In the genomic region with DNA sequence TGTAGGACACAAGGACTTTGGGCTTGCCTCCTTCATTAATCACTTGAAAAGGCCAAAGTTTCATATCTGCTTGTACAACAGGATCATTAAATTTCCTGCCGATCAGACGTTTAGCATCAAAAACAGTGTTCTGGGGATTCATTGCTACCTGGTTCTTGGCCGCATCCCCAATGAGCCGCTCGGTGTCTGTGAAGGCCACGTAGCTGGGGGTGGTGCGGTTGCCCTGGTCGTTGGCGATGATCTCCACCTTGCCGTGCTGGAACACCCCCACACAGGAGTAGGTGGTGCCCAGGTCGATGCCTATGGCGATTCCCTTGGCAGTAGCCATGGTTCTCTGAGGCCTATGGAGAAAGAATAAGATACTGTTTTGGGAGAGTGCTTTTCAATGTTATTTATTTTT, we compare ENCODE assay signal across 20 cellular contexts. TPM values are rescaled to one million over a fixed set of nuclear protein-coding genes. Genes with fewer than 3 reads are reported as not detected.
A peak's percentile ranks its signal among the peaks of the same experiment; 100 is the strongest.
DNase-seq lines count a peak whose midpoint lies in the region; ATAC-seq and TF ChIP-seq lines count a peak whose summit lies in the region.
"Had no signal": no experiment of that assay in that cellular context is flagged by ENCODE, and none has a peak within 500 bp of the region (broad histone marks: within the 10 kb centered on the region; RNA-seq: fewer than 3 reads in every experiment).

No MANE protein-coding gene starts in this region.

- DNase-seq in activated naive CD8-positive, alpha-beta T cell treated with anti-CD3 and anti-CD28 coated beads, Interleukin-2, amount 50 U/mL, for 24 hours, result no peak
- DNase-seq in activated naive CD8-positive, alpha-beta T cell treated with anti-CD3 and anti-CD28 coated beads for 36 hours, result no peak
- DNase-seq in H9 (no peak), vagina (ENCODE audit: extremely low spot score in 2 of 2) (no peak), hippocampal formation (lab: John Stamatoyannopoulos, UW) (no peak)
- DNase-seq in activated CD4-positive, alpha-beta memory T cell treated with anti-CD3 and anti-CD28 coated beads, Interleukin-2, amount 10 ng/mL, durations not matched to agents 7 days and 5 days, result no peak
- DNase-seq: ACHN, C1 segment of cervical spinal cord, COR-L47, DMS 273 treated with DMSO at 0.1 percent for 48 hours, GM23248, HCEC 1CT, KG1, NCI-H1417 treated with DMSO at 0.1 percent for 48 hours, NCI-H1930, NCI-H345, NCI-H524 treated with DMSO at 0.1 percent for 48 hours, PC-3, RPMI8226 had no signal

- no peak overlapping the region for H2BK12ac ChIP-seq in H9 (ENCODE audit: insufficient read length, low read depth, low read length)

- CTCF ChIA-PET in activated CD4-positive, alpha-beta memory T cell treated with anti-CD3 and anti-CD28 coated beads, Interleukin-2, amount 10 ng/mL, durations not matched to agents 7 days and 5 days (lab: Charles Lee), result interaction anchor here (2.9 kb wide), 1 partner anchor 15 kb away, joined by 14 read pairs; a partner anchor contains a TSS

- H3K9me3 Mint-ChIP-seq in activated naive CD8-positive, alpha-beta T cell treated with anti-CD3 and anti-CD28 coated beads, Interleukin-2, amount 50 U/mL, for 24 hours, result no peaks in the 10 kb centered on the region
- H3K9me3 Mint-ChIP-seq in activated naive CD8-positive, alpha-beta T cell treated with anti-CD3 and anti-CD28 coated beads for 36 hours, result no peaks in the 10 kb centered on the region
- peaks cover 3 to 4% of the 10 kb centered on the region in 2 experiments; a peak in 3 of 5 replicates for H3K9me3 Mint-ChIP-seq in H9
- no peaks in the 10 kb centered on the region for H3K9me3 Mint-ChIP-seq in activated CD4-positive, alpha-beta memory T cell treated with anti-CD3 and anti-CD28 coated beads, Interleukin-2, amount 10 ng/mL, durations not matched to agents 7 days and 5 days

- H3K27ac ChIP-seq in H9 (ENCODE audit: insufficient read length, low read depth, low read length) (no peak overlapping the region), vagina (peak overlapping the region; percentile 100)
- H3K27ac ChIP-seq: GM23248 had no signal

- H3K23ac ChIP-seq in H9 (ENCODE audit: insufficient read length, low read depth, low read length), result no peak overlapping the region

- H3K9me3 ChIP-seq in H9 (ENCODE audit: control insufficient read depth, low read depth, low read length) (no peaks in the 10 kb centered on the region), vagina (no peaks in the 10 kb centered on the region)

- no peak overlapping the region for H2BK20ac ChIP-seq in H9 (ENCODE audit: low read depth, low read length, poor library complexity, severe bottlenecking)

- no peak overlapping the region for H2AK5ac ChIP-seq in H9 (ENCODE audit: insufficient read length, low read length)

- H3K27ac Mint-ChIP-seq in activated naive CD8-positive, alpha-beta T cell treated with anti-CD3 and anti-CD28 coated beads, Interleukin-2, amount 50 U/mL, for 24 hours, result peak overlapping the region; percentile 11
- no peak overlapping the region for H3K27ac Mint-ChIP-seq in activated naive CD8-positive, alpha-beta T cell treated with anti-CD3 and anti-CD28 coated beads for 36 hours
- no peak overlapping the region for H3K27ac Mint-ChIP-seq in H9
- H3K27ac Mint-ChIP-seq in activated CD4-positive, alpha-beta memory T cell treated with anti-CD3 and anti-CD28 coated beads, Interleukin-2, amount 10 ng/mL, durations not matched to agents 7 days and 5 days, result peak overlapping the region; percentile 96

- H3K4me2 ChIP-seq in H9 (ENCODE audit: insufficient read depth, insufficient read length, low read length), result no peak overlapping the region

- no peak overlapping the region for H3K18ac ChIP-seq in H9 (ENCODE audit: insufficient read length, low read depth, low read length)

- H3K27me3 Mint-ChIP-seq in activated naive CD8-positive, alpha-beta T cell treated with anti-CD3 and anti-CD28 coated beads, Interleukin-2, amount 50 U/mL, for 24 hours, result no peaks in the 10 kb centered on the region
- H3K27me3 Mint-ChIP-seq in activated naive CD8-positive, alpha-beta T cell treated with anti-CD3 and anti-CD28 coated beads for 36 hours, result no peaks in the 10 kb centered on the region
- 0 out of 2 replicates have a peak, but pooled peaks cover 2% of the 10 kb centered on the region for H3K27me3 Mint-ChIP-seq in H9 (ENCODE audit: low read depth)
- H3K27me3 Mint-ChIP-seq in activated CD4-positive, alpha-beta memory T cell treated with anti-CD3 and anti-CD28 coated beads, Interleukin-2, amount 10 ng/mL, durations not matched to agents 7 days and 5 days, result no peaks in the 10 kb centered on the region

- H2AFZ ChIP-seq in H9 (ENCODE audit: low read length), result no peak overlapping the region
- H2AFZ ChIP-seq: GM23248 had no signal

- H3K4ac ChIP-seq in H9 (ENCODE audit: low read depth, low read length), result no peak overlapping the region

- peaks cover 5% of the 10 kb centered on the region for H3K23me2 ChIP-seq in H9 (ENCODE audit: insufficient read length, low read depth, low read length, poor library complexity, severe bottlenecking)

- H3K36me3 Mint-ChIP-seq in activated naive CD8-positive, alpha-beta T cell treated with anti-CD3 and anti-CD28 coated beads, Interleukin-2, amount 50 U/mL, for 24 hours (ENCODE audit: low read depth), result peaks cover 2% of the 10 kb centered on the region
- H3K36me3 Mint-ChIP-seq in activated naive CD8-positive, alpha-beta T cell treated with anti-CD3 and anti-CD28 coated beads for 36 hours, result no peaks in the 10 kb centered on the region
- H3K36me3 Mint-ChIP-seq in H9 (ENCODE audit: insufficient read depth in 1 of 3, low read depth in 3 of 3), result peaks cover 0 to 3% (median 2%) of the 10 kb centered on the region in 3 experiments; a peak in 2 of 7 replicates
- peaks cover 13% of the 10 kb centered on the region for H3K36me3 Mint-ChIP-seq in activated CD4-positive, alpha-beta memory T cell treated with anti-CD3 and anti-CD28 coated beads, Interleukin-2, amount 10 ng/mL, durations not matched to agents 7 days and 5 days (ENCODE audit: low read depth)

- H4K8ac ChIP-seq in H9 (replicated peaks; ENCODE audit: insufficient read length, low read depth, low read length), result no peak overlapping the region

- H3K79me1 ChIP-seq in H9 (ENCODE audit: insufficient read depth, low read depth, low read length, poor library complexity, severe bottlenecking), result no peaks in the 10 kb centered on the region

- H4K91ac ChIP-seq in H9 (ENCODE audit: insufficient read length, low read depth, low read length), result peak overlapping the region; percentile 28

- TF ChIP-seq CTCF in H9 (conservative IDR thresholded peaks at IDR 0.05) (no peak), vagina (IDR thresholded peaks at IDR 0.05) (no peak)

- no peak overlapping the region for H3K56ac ChIP-seq in H9 (ENCODE audit: insufficient read length, low read depth, low read length)

- no peak overlapping the region for H3K4me3 Mint-ChIP-seq in activated naive CD8-positive, alpha-beta T cell treated with anti-CD3 and anti-CD28 coated beads, Interleukin-2, amount 50 U/mL, for 24 hours
- H3K4me3 Mint-ChIP-seq in activated naive CD8-positive, alpha-beta T cell treated with anti-CD3 and anti-CD28 coated beads for 36 hours, result no peak overlapping the region
- H3K4me3 Mint-ChIP-seq in H9, result no peak overlapping the region
- no peak overlapping the region for H3K4me3 Mint-ChIP-seq in activated CD4-positive, alpha-beta memory T cell treated with anti-CD3 and anti-CD28 coated beads, Interleukin-2, amount 10 ng/mL, durations not matched to agents 7 days and 5 days

- H3K27me3 ChIP-seq in H9 (ENCODE audit: insufficient read depth, low read length), result no peaks in the 10 kb centered on the region
- H3K27me3 ChIP-seq in vagina, result no peaks in the 10 kb centered on the region

- intact Hi-C loops in vagina (cut with DNase I), result loop anchor here (5.0 kb wide), 1 partner anchor 74 kb away; a partner anchor contains a TSS

- no peak overlapping the region for H3T11ph ChIP-seq in H9 (ENCODE audit: low read length)

- H4K5ac ChIP-seq in H9 (ENCODE audit: insufficient read length, low read depth, low read length), result no peak overlapping the region

- TF ChIP-seq POLR2A in vagina (IDR thresholded peaks at IDR 0.05), result no peak
- no peak for TF ChIP-seq POLR2A in GM18505 (IDR thresholded peaks at IDR 0.05; ENCODE audit: borderline replicate concordance, extremely low read depth, insufficient read depth, insufficient read length)

- no peaks in the 10 kb centered on the region for H3K4me1 ChIP-seq in H9 (ENCODE audit: insufficient read depth, low read length)
- H3K4me1 ChIP-seq in vagina, result peaks cover 22% of the 10 kb centered on the region

- WGBS in H9 (ENCODE audit: extremely low coverage, insufficient read length, low lambda C conversion rate), result no CpG with 5 or more reads among the region's 12 CpGs

- no peak overlapping the region for H2BK15ac ChIP-seq in H9 (ENCODE audit: low read depth, low read length)

- no peaks in the 10 kb centered on the region for H3K36me3 ChIP-seq in vagina

- POLR2A ChIA-PET in activated CD4-positive, alpha-beta memory T cell treated with anti-CD3 and anti-CD28 coated beads, Interleukin-2, amount 10 ng/mL, durations not matched to agents 7 days and 5 days (lab: Charles Lee), result interaction anchor here (0.7 to 5.6 kb wide), 9 partner anchors 8 to 160 kb away, joined by 3 to 98 read pairs (median 10); a partner anchor contains a TSS

- peaks cover 36% of the 10 kb centered on the region for H3K4me1 Mint-ChIP-seq in activated naive CD8-positive, alpha-beta T cell treated with anti-CD3 and anti-CD28 coated beads, Interleukin-2, amount 50 U/mL, for 24 hours
- peaks cover 22% of the 10 kb centered on the region for H3K4me1 Mint-ChIP-seq in activated naive CD8-positive, alpha-beta T cell treated with anti-CD3 and anti-CD28 coated beads for 36 hours
- H3K4me1 Mint-ChIP-seq in H9, result peaks cover 7 to 9% of the 10 kb centered on the region in 2 experiments
- peaks cover 41% of the 10 kb centered on the region for H3K4me1 Mint-ChIP-seq in activated CD4-positive, alpha-beta memory T cell treated with anti-CD3 and anti-CD28 coated beads, Interleukin-2, amount 10 ng/mL, durations not matched to agents 7 days and 5 days

- H4K20me1 ChIP-seq in H9 (ENCODE audit: control insufficient read depth, insufficient read depth, insufficient read length), result no peaks in the 10 kb centered on the region

- no peak overlapping the region for H2BK120ac ChIP-seq in H9 (ENCODE audit: low read depth, low read length, poor library complexity, severe bottlenecking)

- no peak overlapping the region for H3K4me3 ChIP-seq in vagina
- H3K4me3 ChIP-seq: GM23248 had no signal

- ATAC-seq in activated naive CD8-positive, alpha-beta T cell treated with anti-CD3 and anti-CD28 coated beads, Interleukin-2, amount 50 U/mL, for 24 hours, result no peak
- no peak for ATAC-seq in GM18505 (IDR thresholded peaks at IDR 0.05; ENCODE audit: unreplicated experiment)
- ATAC-seq: PC-3 had no signal

- no peak overlapping the region for H3K14ac ChIP-seq in H9 (ENCODE audit: insufficient read depth, low read length)

- H2BK5ac ChIP-seq in H9 (ENCODE audit: insufficient read length, low read length), result no peak overlapping the region

- no peak overlapping the region for H3K9ac ChIP-seq in H9 (ENCODE audit: extremely low read depth, insufficient read length, low read length)
- H3K9ac ChIP-seq: GM23248 had no signal

- no peaks in the 10 kb centered on the region for H3K79me2 ChIP-seq in H9 (ENCODE audit: insufficient read depth, low read length)

RNA-seq across cellular contexts. Expression of a gene that starts 3.4 kb away (rescaled TPM):
- total RNA-seq in activated naive CD8-positive, alpha-beta T cell treated with anti-CD3 and anti-CD28 coated beads for 36 hours, result 1 to 10 TPM; 1.2 to 1.5 TPM
- total RNA-seq in H9 (2021) (1.6 and 2.5 TPM in 2 replicates), vagina (0.98 TPM)
- 1 to 10 TPM; 2.8 to 3.0 TPM for total RNA-seq in activated CD4-positive, alpha-beta memory T cell treated with anti-CD3 and anti-CD28 coated beads, Interleukin-2, amount 10 ng/mL, durations not matched to agents 7 days and 5 days

RNA-seq across cellular contexts. Expression of a gene that starts 3.7 kb away (rescaled TPM):
- 10 to 100 TPM; 24.3 to 24.8 TPM for total RNA-seq in activated naive CD8-positive, alpha-beta T cell treated with anti-CD3 and anti-CD28 coated beads for 36 hours
- total RNA-seq in H9 (2021) (51.2 and 51.7 TPM in 2 replicates), vagina (345 TPM)
- total RNA-seq in activated CD4-positive, alpha-beta memory T cell treated with anti-CD3 and anti-CD28 coated beads, Interleukin-2, amount 10 ng/mL, durations not matched to agents 7 days and 5 days, result 100 to 1,000 TPM; 147 to 151 TPM

RNA-seq across cellular contexts. Expression of a gene that starts 4.9 kb away (rescaled TPM):
- total RNA-seq in activated naive CD8-positive, alpha-beta T cell treated with anti-CD3 and anti-CD28 coated beads for 36 hours, result 100 to 1,000 TPM; 145 TPM
- total RNA-seq in H9 (2021) (114 and 123 TPM in 2 replicates), vagina (51.6 TPM)
- 100 to 1,000 TPM; 100 to 108 TPM for total RNA-seq in activated CD4-positive, alpha-beta memory T cell treated with anti-CD3 and anti-CD28 coated beads, Interleukin-2, amount 10 ng/mL, durations not matched to agents 7 days and 5 days

RNA-seq across cellular contexts. Expression of a gene that starts 15.9 kb away (rescaled TPM):
- total RNA-seq in activated naive CD8-positive, alpha-beta T cell treated with anti-CD3 and anti-CD28 coated beads for 36 hours, result 10 to 100 TPM; 21.6 to 24.3 TPM
- total RNA-seq in H9 (2021), result 85.1 and 90.5 TPM in 2 replicates
- 10 to 100 TPM; 60.6 to 62.6 TPM for total RNA-seq in activated CD4-positive, alpha-beta memory T cell treated with anti-CD3 and anti-CD28 coated beads, Interleukin-2, amount 10 ng/mL, durations not matched to agents 7 days and 5 days
- total RNA-seq in vagina, result 466 TPM

RNA-seq across cellular contexts. Expression of a gene that starts 16.1 kb away (rescaled TPM):
- 100 to 1,000 TPM; 176 to 181 TPM for total RNA-seq in activated naive CD8-positive, alpha-beta T cell treated with anti-CD3 and anti-CD28 coated beads for 36 hours
- 148 and 154 TPM in 2 replicates for total RNA-seq in H9 (2021)
- 10 to 100 TPM; 84.1 to 88.4 TPM for total RNA-seq in activated CD4-positive, alpha-beta memory T cell treated with anti-CD3 and anti-CD28 coated beads, Interleukin-2, amount 10 ng/mL, durations not matched to agents 7 days and 5 days
- 39.8 TPM for total RNA-seq in vagina

Comparison
In these comparisons a context has a peak if more than half of its experiments do, and no peak if none do; other contexts are left out.
1. H3K27ac Mint-ChIP-seq: peak in activated naive CD8-positive, alpha-beta T cell treated with anti-CD3 and anti-CD28 coated beads, Interleukin-2, amount 50 U/mL, for 24 hours (single experiment) and activated CD4-positive, alpha-beta memory T cell treated with anti-CD3 and anti-CD28 coated beads, Interleukin-2, amount 10 ng/mL, durations not matched to agents 7 days and 5 days (single experiment); none in activated naive CD8-positive, alpha-beta T cell treated with anti-CD3 and anti-CD28 coated beads for 36 hours (single experiment) and H9 (0 of 3).